ENCODE assay signal across 8 cellular contexts in the genomic region with DNA sequence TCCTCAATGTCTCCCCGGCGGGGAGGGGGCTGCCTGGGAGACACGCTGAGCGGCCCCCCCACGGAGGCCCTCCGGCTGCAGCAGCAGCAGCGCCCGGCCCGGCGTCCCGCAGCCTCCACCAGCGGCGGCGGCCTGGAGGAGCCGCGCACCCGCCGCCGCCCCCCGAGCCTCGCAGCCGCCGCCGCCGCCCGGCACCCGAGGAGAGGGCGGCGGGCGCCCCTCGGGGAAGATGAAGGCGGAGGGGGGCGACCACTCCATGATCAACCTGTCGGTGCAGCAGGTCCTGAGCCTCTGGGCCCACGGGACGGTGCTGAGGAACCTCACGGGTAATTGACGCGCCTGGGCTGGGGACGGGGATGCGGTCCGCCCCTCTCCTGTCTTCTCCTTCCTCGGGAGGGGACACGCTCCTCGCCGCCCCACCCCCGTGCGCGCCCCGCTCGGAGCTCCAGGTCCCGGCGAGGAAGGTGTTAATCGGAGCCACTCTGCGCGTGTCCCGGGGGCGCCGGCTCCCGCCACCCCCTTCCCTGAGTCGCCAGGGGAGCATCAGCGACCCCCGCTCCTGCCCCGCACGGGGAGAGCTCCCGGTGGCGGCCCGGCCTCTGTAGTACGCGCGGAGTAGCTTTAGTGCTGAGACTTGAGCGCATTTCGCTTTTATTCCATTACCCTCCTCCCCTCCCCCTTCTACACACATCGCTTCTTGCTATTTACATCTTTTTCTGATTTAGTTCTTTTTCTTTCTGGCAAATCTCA. TPM values are rescaled to one million over a fixed set of nuclear protein-coding genes. Genes with fewer than 3 reads are reported as not detected.
DNase-seq lines count a peak whose midpoint lies in the region; ATAC-seq and TF ChIP-seq lines count a peak whose summit lies in the region.

No MANE protein-coding gene starts in this region.

- intact Hi-C loops in right lobe of liver (cut with DNase I), result no loop called here

- H3K27ac ChIP-seq in right lobe of liver, result peak overlapping the region; percentile 69 to 87 (median 77)

- no peaks in the 10 kb centered on the region for H3K9me3 ChIP-seq in right lobe of liver

- peaks cover 11 to 16% (median 12%) of the 10 kb centered on the region in 3 donors for H3K4me1 Mint-ChIP-seq in IgD-negative memory B cell

- no peak for TF ChIP-seq CTCF in right lobe of liver (IDR thresholded peaks at IDR 0.05)

- no peaks in the 10 kb centered on the region for H3K36me3 Mint-ChIP-seq in IgD-negative memory B cell

- H3K4me1 ChIP-seq in right lobe of liver, result peaks cover 0 to 24% (median 5%) of the 10 kb centered on the region in 4 donors

- peak overlapping the region; percentile 69 to 80 (median 71) for H3K27ac Mint-ChIP-seq in IgD-negative memory B cell

- H3K27me3 Mint-ChIP-seq in IgD-negative memory B cell, result peaks cover 1% of the 10 kb centered on the region

- ATAC-seq in GM21526 (IDR thresholded peaks at IDR 0.05; ENCODE audit: low FRiP score, unreplicated experiment) (peak; percentile 23), right lobe of liver (peak; percentile 5 to 11 (median 9))

- H3K27me3 ChIP-seq in right lobe of liver, result no peaks in the 10 kb centered on the region

- no peaks in the 10 kb centered on the region for H3K9me3 Mint-ChIP-seq in IgD-negative memory B cell

- H3K4me3 ChIP-seq in right lobe of liver, result peak overlapping the region; percentile 86 to 94 (median 89)

- WGBS in right lobe of liver (ENCODE audit: insufficient coverage, low coverage, low lambda C conversion rate, missing lambda C conversion rate), result 0% methylated on average over 19 of the region's 74 CpGs

- H3K4me3 Mint-ChIP-seq in IgD-negative memory B cell, result peak overlapping the region; percentile 84 to 94 (median 93)

- peak; percentile 39 for DNase-seq in ELF-1 (ENCODE audit: low read depth, low spot score)
- DNase-seq in activated CD4-positive, alpha-beta T cell treated with anti-CD3 and anti-CD28 coated beads for 1 hour, result peak; percentile 12
- peak; percentile 7 for DNase-seq in cortex of kidney (lab: John Stamatoyannopoulos, UW)
- DNase-seq in right lobe of liver, result peak; percentile 50 to 63 (median 62)
- peak; percentile 4 for DNase-seq in stimulated activated CD8-positive, alpha-beta memory T cell treated with anti-CD3 and anti-CD28 coated beads, Interleukin-12 subunit alpha, Interleukin-12 subunit beta, amount 100 ng/mL, for 4 hours (ENCODE audit: low read depth)
- no peak for DNase-seq in NCI-H2107 (lab: John Stamatoyannopoulos, UW)

- no peak for TF ChIP-seq POLR2A in right lobe of liver (IDR thresholded peaks at IDR 0.05)

- no peaks in the 10 kb centered on the region for H3K36me3 ChIP-seq in right lobe of liver

RNA-seq across cellular contexts. Expression of a gene that starts 0.7 kb away (rescaled TPM):
- polyA plus RNA-seq in IgD-negative memory B cell, result 0.36 TPM
- 1 to 10 TPM; 3.6 to 6.7 (median 5.0) TPM for total RNA-seq in right lobe of liver
